13 cellular contexts compared by ENCODE assay signal in genomic region chr14:59116984-59117415, GRCh38.
DNase-seq lines count a peak whose midpoint lies in the region; ATAC-seq lines count a peak whose summit lies in the region.
"Had no signal": no experiment of that assay in that cellular context is flagged by ENCODE, and none has a peak within 500 bp of the region (broad histone marks: within the 10 kb centered on the region; RNA-seq: fewer than 3 reads in every experiment).

No MANE protein-coding gene starts in this region.

- DNase-seq in NCI-H187 treated with DMSO at 0.1 percent for 48 hours (lab: John Stamatoyannopoulos, UW) (peak; percentile 37), NCI-H187 (lab: John Stamatoyannopoulos, UW) (no peak), RPMI7951 (ENCODE audit: low read depth) (peak; percentile 61), myocyte (ENCODE audit: low read depth) (peak; percentile 29), NK-92 (lab: John Stamatoyannopoulos, UW; ENCODE audit: unreplicated experiment) (no peak), germinal center (ENCODE audit: low spot score) (no peak)
- DNase-seq: activated CD8-positive, alpha-beta memory T cell treated with anti-CD3 and anti-CD28 coated beads, Interleukin-2, amount 10 ng/mL, durations not matched to agents 7 days and 5 days; endodermal cell; NCI-H524 treated with DMSO at 0.1 percent for 48 hours; stimulated activated CD8-positive, alpha-beta memory T cell treated with anti-CD3 and anti-CD28 coated beads, Interleukin-4, amount 100 ng/mL, for 48 hours; T-helper 17 cell had no signal

- ATAC-seq in HG03354 (IDR thresholded peaks at IDR 0.05; ENCODE audit: poor library complexity, severe bottlenecking, unreplicated experiment) (peak; percentile 62), HG03139 (IDR thresholded peaks at IDR 0.05; ENCODE audit: unreplicated experiment) (no peak)
- ATAC-seq: activated CD8-positive, alpha-beta memory T cell treated with anti-CD3 and anti-CD28 coated beads, Interleukin-2, amount 10 ng/mL, durations not matched to agents 7 days and 5 days; T-helper 17 cell had no signal

Comparison
In these comparisons a context has a peak if more than half of its experiments do, and no peak if none do; other contexts are left out.
1. DNase-seq: peak in NCI-H187 treated with DMSO at 0.1 percent for 48 hours (single experiment), RPMI7951 (single experiment) and myocyte (single experiment); none in NCI-H187 (0 of 2), NK-92 (single experiment) and germinal center (single experiment).